1 cellular context compared by ENCODE assay signal in the genomic region with DNA sequence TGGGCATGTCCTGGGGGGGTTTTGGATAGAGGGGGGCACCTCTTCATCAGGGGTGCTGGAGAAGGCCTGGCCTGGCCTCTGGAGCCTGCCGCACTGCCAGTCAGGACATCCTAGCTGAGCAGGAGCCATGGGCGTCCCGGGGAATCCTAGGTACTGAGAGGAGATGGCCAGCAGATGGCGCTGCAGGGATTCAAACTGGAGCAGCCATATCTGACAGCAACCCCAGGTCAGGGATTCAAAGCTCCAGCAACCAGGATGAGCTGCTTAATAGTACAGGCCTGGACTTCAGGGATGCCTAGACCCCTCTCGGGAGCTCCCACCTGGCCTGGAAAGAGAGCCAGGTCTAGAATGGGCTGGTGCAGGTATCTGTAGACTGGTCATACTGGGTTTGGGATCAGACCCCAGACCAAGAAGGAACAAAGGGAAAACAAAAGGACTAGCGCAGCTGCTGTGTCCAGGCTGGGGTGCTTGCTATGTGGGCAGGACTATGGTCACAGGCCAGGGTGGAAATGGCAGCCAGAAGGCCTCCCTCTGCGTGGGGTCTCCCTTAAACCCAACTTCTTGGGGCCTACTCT.
TF ChIP-seq lines count a peak whose summit lies in the region.

No MANE protein-coding gene starts in this region.

TF ChIP-seq in HepG2, 621 proteins besides CTCF, POLR2A, EP300 and RAD21 (continued from another document):
- TF ChIP-seq ZBTB40 (IDR thresholded peaks at IDR 0.05): no peak
- TF ChIP-seq ZBTB40 (CRISPR knock-in tag; IDR thresholded peaks at IDR 0.05): no peak
- TF ChIP-seq ZNF501 (CRISPR knock-in tag; IDR thresholded peaks at IDR 0.05): peak; percentile 42; the same call in 1 of the 2 replicates
- no peak for TF ChIP-seq ZNF484 (CRISPR knock-in tag; IDR thresholded peaks at IDR 0.05; ENCODE audit: borderline replicate concordance, low read depth)
- 0 out of 2 replicates have a peak, but pooled peaks have one; percentile 11 for TF ChIP-seq PHF20 (CRISPR knock-in tag; IDR thresholded peaks at IDR 0.05)
- peak; percentile 51; the same call in 1 of the 2 replicates for TF ChIP-seq SMAD1 (CRISPR knock-in tag; IDR thresholded peaks at IDR 0.05; ENCODE audit: borderline replicate concordance, low read depth)
- peak; percentile 74 for TF ChIP-seq XRCC5 (optimal IDR thresholded peaks at IDR 0.05; ENCODE audit: low read length)
- no peak for TF ChIP-seq ZNF256 (CRISPR knock-in tag; conservative IDR thresholded peaks at IDR 0.05)
- TF ChIP-seq NCOA5 (CRISPR knock-in tag; IDR thresholded peaks at IDR 0.05): no peak
- no peak for TF ChIP-seq HMGA1 (CRISPR knock-in tag; conservative IDR thresholded peaks at IDR 0.05)
- TF ChIP-seq CHD2 (IDR thresholded peaks at IDR 0.05; ENCODE audit: low read depth, low read length): no peak
- no peak for TF ChIP-seq E2F2 (CRISPR knock-in tag; IDR thresholded peaks at IDR 0.05; ENCODE audit: borderline replicate concordance)
- no peak; the same call in 1 of the 2 replicates for TF ChIP-seq MEF2D (CRISPR knock-in tag; IDR thresholded peaks at IDR 0.05)
- no peak for TF ChIP-seq ZNF672 (CRISPR knock-in tag; IDR thresholded peaks at IDR 0.05)
- TF ChIP-seq HNF1B (CRISPR knock-in tag; IDR thresholded peaks at IDR 0.05): peak; percentile 43; the same call in 1 of the 2 replicates
